8 cellular contexts compared by ENCODE assay signal in the genomic region with DNA sequence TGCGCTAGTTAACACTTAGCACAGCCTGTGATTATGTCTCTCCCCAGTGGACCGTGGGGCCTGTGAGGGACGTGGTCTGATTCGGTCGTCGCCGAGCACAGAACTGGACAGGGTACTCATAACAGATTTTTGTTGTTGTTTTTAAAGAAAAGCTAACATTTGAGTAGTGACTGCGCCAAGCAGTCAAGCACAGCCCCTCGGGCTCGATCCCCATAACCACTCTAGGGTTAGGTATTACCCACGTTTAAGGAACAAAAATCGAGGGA. TPM values are rescaled to one million over a fixed set of nuclear protein-coding genes. Genes with fewer than 3 reads are reported as not detected.
DNase-seq lines count a peak whose midpoint lies in the region; ATAC-seq and TF ChIP-seq lines count a peak whose summit lies in the region.

No MANE protein-coding gene starts in this region.

- H3K9me3 Mint-ChIP-seq in activated T-helper 2 cell treated with anti-CD3 and anti-CD28 coated beads, Interferon-gamma antibody, Interleukin-2, Interleukin-4, amounts not matched to agents 10 μg/mL and 5 μg/mL and 100 μg/mL, durations not matched to agents 14 hours and 24 hours and 36 hours: peaks cover 5% of the 10 kb centered on the region

- no peaks in the 10 kb centered on the region for H3K27me3 Mint-ChIP-seq in activated T-helper 2 cell treated with anti-CD3 and anti-CD28 coated beads, Interferon-gamma antibody, Interleukin-2, Interleukin-4, amounts not matched to agents 10 μg/mL and 5 μg/mL and 100 μg/mL, durations not matched to agents 14 hours and 24 hours and 36 hours (ENCODE audit: low read depth)

- intact Hi-C loops in activated T-helper 2 cell treated with anti-CD3 and anti-CD28 coated beads, Interferon-gamma antibody, Interleukin-2, Interleukin-4, amounts not matched to agents 10 μg/mL and 5 μg/mL and 100 μg/mL, durations not matched to agents 14 hours and 24 hours and 36 hours (cut with micrococcal nuclease): loop anchor here (1.0 kb wide), 1 partner anchor 27 kb away; a partner anchor contains a TSS
- intact Hi-C loops in stomach (cut with DNase I; ENCODE audit: low total_unique reads): no loop called here
- intact Hi-C loops in head of caudate nucleus (cut with DNase I): loop anchor here (5.0 kb wide), 1 partner anchor 33 kb away; a partner anchor contains a TSS

- 53 to 58% (median 54%) methylated on average over 12 of the region's 12 CpGs for WGBS in stomach, 5 donors

- no peak for DNase-seq in activated T-helper 2 cell treated with anti-CD3 and anti-CD28 coated beads, Interferon-gamma antibody, Interleukin-2, Interleukin-4, amounts not matched to agents 10 μg/mL and 5 μg/mL and 100 μg/mL, durations not matched to agents 14 hours and 24 hours and 36 hours (ENCODE audit: low spot score)
- DNase-seq in stomach: no peak
- DNase-seq in stimulated activated CD4-positive, alpha-beta T cell treated with anti-CD3 and anti-CD28 coated beads, Interleukin-2, amount 100 ng/mL, for 24 hours: no peak
- DNase-seq in head of caudate nucleus: no peak
- no peak for DNase-seq in retina
- DNase-seq in SIG-M5 (lab: John Stamatoyannopoulos, UW): no peak

- TF ChIP-seq EP300 in stomach (IDR thresholded peaks at IDR 0.05): no peak

- H3K27ac Mint-ChIP-seq in activated T-helper 2 cell treated with anti-CD3 and anti-CD28 coated beads, Interferon-gamma antibody, Interleukin-2, Interleukin-4, amounts not matched to agents 10 μg/mL and 5 μg/mL and 100 μg/mL, durations not matched to agents 14 hours and 24 hours and 36 hours: peak overlapping the region; percentile 96

- peaks cover 24% of the 10 kb centered on the region for H3K36me3 ChIP-seq in iPS-20b (ENCODE audit: insufficient read depth, low read depth, low read length)
- H3K36me3 ChIP-seq in stomach: peaks cover 7 to 12% (median 11%) of the 10 kb centered on the region in 4 donors

- H3K4me1 ChIP-seq in iPS-20b (ENCODE audit: insufficient read depth, low read length) (peaks cover 7% of the 10 kb centered on the region; the same call in 1 of the 2 replicates), stomach (peaks cover 15 to 55% (median 44%) of the 10 kb centered on the region in 4 donors)

- H3K9ac ChIP-seq in iPS-20b (ENCODE audit: low read depth, low read length): peak overlapping the region; percentile 42; the same call in 1 of the 2 replicates

- TF ChIP-seq CTCF in stomach (IDR thresholded peaks at IDR 0.05): no peak

- no peaks in the 10 kb centered on the region for H3K9me3 ChIP-seq in iPS-20b (ENCODE audit: insufficient read depth, low read depth, low read length)
- H3K9me3 ChIP-seq in stomach: no peaks in the 10 kb centered on the region

- no peaks in the 10 kb centered on the region for H3K27me3 ChIP-seq in iPS-20b (ENCODE audit: insufficient read depth, low read length)
- H3K27me3 ChIP-seq in stomach: no peaks in the 10 kb centered on the region

- H3K4me3 ChIP-seq in iPS-20b (ENCODE audit: low read length) (peak overlapping the region; percentile 90), stomach (peak overlapping the region; percentile 97 to 99 (median 97))

- H3K4me1 Mint-ChIP-seq in activated T-helper 2 cell treated with anti-CD3 and anti-CD28 coated beads, Interferon-gamma antibody, Interleukin-2, Interleukin-4, amounts not matched to agents 10 μg/mL and 5 μg/mL and 100 μg/mL, durations not matched to agents 14 hours and 24 hours and 36 hours (ENCODE audit: low read depth): peaks cover 37% of the 10 kb centered on the region

- H3K4me3 Mint-ChIP-seq in activated T-helper 2 cell treated with anti-CD3 and anti-CD28 coated beads, Interferon-gamma antibody, Interleukin-2, Interleukin-4, amounts not matched to agents 10 μg/mL and 5 μg/mL and 100 μg/mL, durations not matched to agents 14 hours and 24 hours and 36 hours (ENCODE audit: low read depth): peak overlapping the region; percentile 89

- ATAC-seq in HG03060 (IDR thresholded peaks at IDR 0.05; ENCODE audit: low read depth, unreplicated experiment): peak; percentile 9

- no peak for TF ChIP-seq POLR2A in stomach (IDR thresholded peaks at IDR 0.05)

- peak overlapping the region; percentile 90 for H3K27ac ChIP-seq in iPS-20b (ENCODE audit: low read length)
- peak overlapping the region; percentile 98 to 100 (median 100) for H3K27ac ChIP-seq in stomach

- peaks cover 15% of the 10 kb centered on the region for H3K36me3 Mint-ChIP-seq in activated T-helper 2 cell treated with anti-CD3 and anti-CD28 coated beads, Interferon-gamma antibody, Interleukin-2, Interleukin-4, amounts not matched to agents 10 μg/mL and 5 μg/mL and 100 μg/mL, durations not matched to agents 14 hours and 24 hours and 36 hours (ENCODE audit: low read depth)

RNA-seq across cellular contexts. Expression of a gene that starts 0.8 kb away (rescaled TPM):
- total RNA-seq in activated T-helper 2 cell treated with anti-CD3 and anti-CD28 coated beads, Interferon-gamma antibody, Interleukin-2, Interleukin-4, amounts not matched to agents 10 μg/mL and 5 μg/mL and 100 μg/mL, durations not matched to agents 14 hours and 24 hours and 36 hours: 127 and 134 TPM in 2 replicates
- total RNA-seq in stomach: 100 to 1,000 TPM in 3 of 5 donors, 10 to 100 TPM in 2; 45.0 to 186 (median 102) TPM
- 100 to 1,000 TPM; 117 to 131 (median 118) TPM for polyA plus RNA-seq in stomach

RNA-seq across cellular contexts. Expression of a gene that starts 17.2 kb away (rescaled TPM):
- 111 and 117 TPM in 2 replicates for total RNA-seq in activated T-helper 2 cell treated with anti-CD3 and anti-CD28 coated beads, Interferon-gamma antibody, Interleukin-2, Interleukin-4, amounts not matched to agents 10 μg/mL and 5 μg/mL and 100 μg/mL, durations not matched to agents 14 hours and 24 hours and 36 hours
- total RNA-seq in stomach: 100 to 1,000 TPM in 3 of 5 donors, 10 to 100 TPM in 2; 30.3 to 208 (median 115) TPM
- 10 to 100 TPM; 38.9 to 69.7 (median 39.7) TPM for polyA plus RNA-seq in stomach

RNA-seq across cellular contexts. Expression of a gene that starts 27.0 kb away (rescaled TPM):
- total RNA-seq in activated T-helper 2 cell treated with anti-CD3 and anti-CD28 coated beads, Interferon-gamma antibody, Interleukin-2, Interleukin-4, amounts not matched to agents 10 μg/mL and 5 μg/mL and 100 μg/mL, durations not matched to agents 14 hours and 24 hours and 36 hours: 26.6 and 29.7 TPM in 2 replicates
- total RNA-seq in stomach: 10 to 100 TPM in 4 of 5 donors, 1 to 10 TPM in 1; 3.5 to 63.7 (median 10.7) TPM
- 10 to 100 TPM; 35.5 to 41.0 (median 38.3) TPM for polyA plus RNA-seq in stomach

RNA-seq across cellular contexts. Expression of a gene that starts 27.3 kb away (rescaled TPM):
- 40.0 and 42.3 TPM in 2 replicates for total RNA-seq in activated T-helper 2 cell treated with anti-CD3 and anti-CD28 coated beads, Interferon-gamma antibody, Interleukin-2, Interleukin-4, amounts not matched to agents 10 μg/mL and 5 μg/mL and 100 μg/mL, durations not matched to agents 14 hours and 24 hours and 36 hours
- total RNA-seq in stomach: 10 to 100 TPM; 10.5 to 77.1 (median 42.4) TPM
- 10 to 100 TPM; 33.5 to 33.6 (median 33.6) TPM for polyA plus RNA-seq in stomach

RNA-seq across cellular contexts. Expression of a gene that starts 32.1 kb away (rescaled TPM):
- total RNA-seq in activated T-helper 2 cell treated with anti-CD3 and anti-CD28 coated beads, Interferon-gamma antibody, Interleukin-2, Interleukin-4, amounts not matched to agents 10 μg/mL and 5 μg/mL and 100 μg/mL, durations not matched to agents 14 hours and 24 hours and 36 hours: 44.0 and 49.6 TPM in 2 replicates
- total RNA-seq in stomach: 100 to 1,000 TPM in 3 of 5 donors, 10 to 100 TPM in 2; 18.0 to 387 (median 178) TPM
- 10 to 100 TPM; 46.6 to 59.8 (median 55.3) TPM for polyA plus RNA-seq in stomach
